ENCODE assay signal across 1 cellular context in genomic region chr18:10951631-10952544, GRCh38.
A peak's percentile ranks its signal among the peaks of the same experiment; 100 is the strongest.
TF ChIP-seq lines count a peak whose summit lies in the region.

No MANE protein-coding gene starts in this region.

TF ChIP-seq in GM12878, 131 proteins besides CTCF, POLR2A, EP300 and RAD21 (continued from another document and continues in another):
- TF ChIP-seq TCF12 (IDR thresholded peaks at IDR 0.05; ENCODE audit: low read depth, low read length) (0 out of 2 replicates have a peak, but pooled peaks have one; percentile 37), SREBF2 (IDR thresholded peaks at IDR 0.05; ENCODE audit: low read length) (no peak), CREM (IDR thresholded peaks at IDR 0.05; ENCODE audit: low read depth) (peak; percentile 26; the same call in 1 of the 2 replicates), SMC3 (IDR thresholded peaks at IDR 0.05; ENCODE audit: borderline replicate concordance, low read length) (peak; percentile 17; the same call in 1 of the 2 replicates), ATF2 (IDR thresholded peaks at IDR 0.05; ENCODE audit: low read length) (peak; percentile 50; the same call in 1 of the 2 replicates), FOXM1 (IDR thresholded peaks at IDR 0.05; ENCODE audit: low read depth, low read length) (peak; percentile 69; the same call in 1 of the 2 replicates), MTA2 (IDR thresholded peaks at IDR 0.05; ENCODE audit: low read depth) (peak; percentile 27; the same call in 1 of the 2 replicates), CBFB (IDR thresholded peaks at IDR 0.05; ENCODE audit: low read depth) (no peak), TCF3 (IDR thresholded peaks at IDR 0.05; ENCODE audit: borderline replicate concordance, insufficient read depth, low read depth, low read length) (no peak), FOXK2 (IDR thresholded peaks at IDR 0.05) (no peak), RBBP5 (conservative IDR thresholded peaks at IDR 0.05) (no peak), ZNF592 (IDR thresholded peaks at IDR 0.05) (no peak), CUX1 (IDR thresholded peaks at IDR 0.05; ENCODE audit: insufficient replicate concordance, low read depth, low read length) (peak; percentile 5), JUNB (IDR thresholded peaks at IDR 0.05) (peak; percentile 52; the same call in 1 of the 2 replicates), CHD1 (IDR thresholded peaks at IDR 0.05; ENCODE audit: low read depth, low read length) (no peak), PAX5 (IDR thresholded peaks at IDR 0.05; ENCODE audit: borderline replicate concordance, low read depth, low read length) (no peak; the same call in 1 of the 2 replicates), IRF3 (IDR thresholded peaks at IDR 0.05) (no peak), E4F1 (IDR thresholded peaks at IDR 0.05; ENCODE audit: borderline replicate concordance, partially characterized antibody) (no peak), ZNF687 (IDR thresholded peaks at IDR 0.05) (no peak; the same call in 1 of the 2 replicates), ZBTB4 (CRISPR knock-in tag; IDR thresholded peaks at IDR 0.05) (no peak), BCL3 (IDR thresholded peaks at IDR 0.05; ENCODE audit: borderline replicate concordance, insufficient read depth, low read depth, low read length, poor library complexity, severe bottlenecking) (no peak), E2F8 (IDR thresholded peaks at IDR 0.05; ENCODE audit: low read depth, partially characterized antibody) (no peak)
